1 cellular context compared by ENCODE assay signal in the genomic region with DNA sequence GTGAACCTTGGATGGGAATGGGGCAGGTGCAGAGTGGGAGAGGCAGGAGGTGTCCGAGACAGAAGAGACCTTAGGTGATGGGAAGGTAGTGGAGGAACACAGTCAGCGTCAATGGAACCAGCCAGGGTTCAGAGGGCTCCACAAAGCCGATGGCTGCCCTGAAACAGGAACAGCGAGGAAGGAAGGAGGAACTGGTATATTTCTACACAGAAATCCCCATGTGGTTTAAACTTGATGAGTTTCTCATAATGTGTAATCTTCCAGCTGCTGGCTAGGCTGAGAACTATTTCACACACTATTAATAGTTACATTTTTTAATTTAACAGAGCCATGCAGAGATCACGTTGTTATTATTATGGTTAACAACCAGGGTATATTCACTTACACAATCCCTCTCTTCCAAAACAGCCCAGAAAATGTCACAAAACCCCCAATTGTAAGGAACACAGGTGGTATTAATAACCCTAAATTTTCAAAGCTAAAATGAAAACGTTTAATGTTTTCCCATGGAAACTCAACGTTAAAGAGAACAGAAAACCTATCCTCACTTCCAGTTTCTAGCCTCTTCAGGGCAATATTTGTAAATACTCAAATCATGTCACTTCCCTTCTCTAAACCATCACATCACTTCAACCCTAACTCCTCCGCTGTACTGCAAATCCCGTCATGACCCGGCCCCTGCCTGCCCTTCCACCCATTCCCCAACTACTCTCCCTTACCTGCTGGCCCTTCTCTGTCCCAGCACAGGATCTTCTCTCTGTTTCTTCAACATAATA.
TF ChIP-seq lines count a peak whose summit lies in the region.

No MANE protein-coding gene starts in this region.

TF ChIP-seq in GM12878, 131 proteins besides CTCF, POLR2A, EP300 and RAD21 (continued from another document and continues in another):
- TF ChIP-seq, protein P1, sequence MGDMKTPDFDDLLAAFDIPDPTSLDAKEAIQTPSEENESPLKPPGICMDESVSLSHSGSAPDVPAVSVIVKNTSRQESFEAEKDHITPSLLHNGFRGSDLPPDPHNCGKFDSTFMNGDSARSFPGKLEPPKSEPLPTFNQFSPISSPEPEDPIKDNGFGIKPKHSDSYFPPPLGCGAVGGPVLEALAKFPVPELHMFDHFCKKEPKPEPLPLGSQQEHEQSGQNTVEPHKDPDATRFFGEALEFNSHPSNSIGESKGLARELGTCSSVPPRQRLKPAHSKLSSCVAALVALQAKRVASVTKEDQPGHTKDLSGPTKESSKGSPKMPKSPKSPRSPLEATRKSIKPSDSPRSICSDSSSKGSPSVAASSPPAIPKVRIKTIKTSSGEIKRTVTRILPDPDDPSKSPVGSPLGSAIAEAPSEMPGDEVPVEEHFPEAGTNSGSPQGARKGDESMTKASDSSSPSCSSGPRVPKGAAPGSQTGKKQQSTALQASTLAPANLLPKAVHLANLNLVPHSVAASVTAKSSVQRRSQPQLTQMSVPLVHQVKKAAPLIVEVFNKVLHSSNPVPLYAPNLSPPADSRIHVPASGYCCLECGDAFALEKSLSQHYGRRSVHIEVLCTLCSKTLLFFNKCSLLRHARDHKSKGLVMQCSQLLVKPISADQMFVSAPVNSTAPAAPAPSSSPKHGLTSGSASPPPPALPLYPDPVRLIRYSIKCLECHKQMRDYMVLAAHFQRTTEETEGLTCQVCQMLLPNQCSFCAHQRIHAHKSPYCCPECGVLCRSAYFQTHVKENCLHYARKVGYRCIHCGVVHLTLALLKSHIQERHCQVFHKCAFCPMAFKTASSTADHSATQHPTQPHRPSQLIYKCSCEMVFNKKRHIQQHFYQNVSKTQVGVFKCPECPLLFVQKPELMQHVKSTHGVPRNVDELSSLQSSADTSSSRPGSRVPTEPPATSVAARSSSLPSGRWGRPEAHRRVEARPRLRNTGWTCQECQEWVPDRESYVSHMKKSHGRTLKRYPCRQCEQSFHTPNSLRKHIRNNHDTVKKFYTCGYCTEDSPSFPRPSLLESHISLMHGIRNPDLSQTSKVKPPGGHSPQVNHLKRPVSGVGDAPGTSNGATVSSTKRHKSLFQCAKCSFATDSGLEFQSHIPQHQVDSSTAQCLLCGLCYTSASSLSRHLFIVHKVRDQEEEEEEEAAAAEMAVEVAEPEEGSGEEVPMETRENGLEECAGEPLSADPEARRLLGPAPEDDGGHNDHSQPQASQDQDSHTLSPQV (IDR thresholded peaks at IDR 0.05), result no peak
- no peak for TF ChIP-seq KAT2A (conservative IDR thresholded peaks at IDR 0.05; ENCODE audit: control insufficient read depth, low read depth, low read length)
- TF ChIP-seq, protein P2, sequence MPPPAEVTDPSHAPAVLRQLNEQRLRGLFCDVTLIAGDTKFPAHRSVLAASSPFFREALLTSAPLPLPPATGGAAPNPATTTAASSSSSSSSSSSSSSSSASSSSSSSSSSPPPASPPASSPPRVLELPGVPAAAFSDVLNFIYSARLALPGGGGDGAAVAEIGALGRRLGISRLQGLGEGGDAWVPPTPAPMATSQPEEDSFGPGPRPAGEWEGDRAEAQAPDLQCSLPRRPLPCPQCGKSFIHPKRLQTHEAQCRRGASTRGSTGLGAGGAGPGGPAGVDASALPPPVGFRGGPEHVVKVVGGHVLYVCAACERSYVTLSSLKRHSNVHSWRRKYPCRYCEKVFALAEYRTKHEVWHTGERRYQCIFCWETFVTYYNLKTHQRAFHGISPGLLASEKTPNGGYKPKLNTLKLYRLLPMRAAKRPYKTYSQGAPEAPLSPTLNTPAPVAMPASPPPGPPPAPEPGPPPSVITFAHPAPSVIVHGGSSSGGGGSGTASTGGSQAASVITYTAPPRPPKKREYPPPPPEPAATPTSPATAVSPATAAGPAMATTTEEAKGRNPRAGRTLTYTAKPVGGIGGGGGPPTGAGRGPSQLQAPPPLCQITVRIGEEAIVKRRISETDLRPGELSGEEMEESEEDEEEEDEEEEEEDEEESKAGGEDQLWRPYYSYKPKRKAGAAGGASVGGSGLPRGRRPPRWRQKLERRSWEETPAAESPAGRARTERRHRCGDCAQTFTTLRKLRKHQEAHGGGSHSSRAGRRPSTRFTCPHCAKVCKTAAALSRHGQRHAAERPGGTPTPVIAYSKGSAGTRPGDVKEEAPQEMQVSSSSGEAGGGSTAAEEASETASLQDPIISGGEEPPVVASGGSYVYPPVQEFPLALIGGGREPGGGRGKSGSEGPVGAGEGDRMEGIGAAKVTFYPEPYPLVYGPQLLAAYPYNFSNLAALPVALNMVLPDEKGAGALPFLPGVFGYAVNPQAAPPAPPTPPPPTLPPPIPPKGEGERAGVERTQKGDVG (CRISPR knock-in tag; IDR thresholded peaks at IDR 0.05), result no peak
- TF ChIP-seq RAD51 (IDR thresholded peaks at IDR 0.05), result peak; percentile 48; the same call in 1 of the 2 replicates
- TF ChIP-seq, protein P3, sequence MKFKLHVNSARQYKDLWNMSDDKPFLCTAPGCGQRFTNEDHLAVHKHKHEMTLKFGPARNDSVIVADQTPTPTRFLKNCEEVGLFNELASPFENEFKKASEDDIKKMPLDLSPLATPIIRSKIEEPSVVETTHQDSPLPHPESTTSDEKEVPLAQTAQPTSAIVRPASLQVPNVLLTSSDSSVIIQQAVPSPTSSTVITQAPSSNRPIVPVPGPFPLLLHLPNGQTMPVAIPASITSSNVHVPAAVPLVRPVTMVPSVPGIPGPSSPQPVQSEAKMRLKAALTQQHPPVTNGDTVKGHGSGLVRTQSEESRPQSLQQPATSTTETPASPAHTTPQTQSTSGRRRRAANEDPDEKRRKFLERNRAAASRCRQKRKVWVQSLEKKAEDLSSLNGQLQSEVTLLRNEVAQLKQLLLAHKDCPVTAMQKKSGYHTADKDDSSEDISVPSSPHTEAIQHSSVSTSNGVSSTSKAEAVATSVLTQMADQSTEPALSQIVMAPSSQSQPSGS (IDR thresholded peaks at IDR 0.05; ENCODE audit: low read length), result peak; percentile 86
- peak; percentile 60; the same call in 1 of the 2 replicates for TF ChIP-seq YY1 (IDR thresholded peaks at IDR 0.05; ENCODE audit: low read depth, low read length)
- TF ChIP-seq IKZF2 (IDR thresholded peaks at IDR 0.05), result peak; percentile 91 to 94
- peak; percentile 88 for TF ChIP-seq TCF12 (IDR thresholded peaks at IDR 0.05; ENCODE audit: low read depth, low read length)
- TF ChIP-seq, protein P4, sequence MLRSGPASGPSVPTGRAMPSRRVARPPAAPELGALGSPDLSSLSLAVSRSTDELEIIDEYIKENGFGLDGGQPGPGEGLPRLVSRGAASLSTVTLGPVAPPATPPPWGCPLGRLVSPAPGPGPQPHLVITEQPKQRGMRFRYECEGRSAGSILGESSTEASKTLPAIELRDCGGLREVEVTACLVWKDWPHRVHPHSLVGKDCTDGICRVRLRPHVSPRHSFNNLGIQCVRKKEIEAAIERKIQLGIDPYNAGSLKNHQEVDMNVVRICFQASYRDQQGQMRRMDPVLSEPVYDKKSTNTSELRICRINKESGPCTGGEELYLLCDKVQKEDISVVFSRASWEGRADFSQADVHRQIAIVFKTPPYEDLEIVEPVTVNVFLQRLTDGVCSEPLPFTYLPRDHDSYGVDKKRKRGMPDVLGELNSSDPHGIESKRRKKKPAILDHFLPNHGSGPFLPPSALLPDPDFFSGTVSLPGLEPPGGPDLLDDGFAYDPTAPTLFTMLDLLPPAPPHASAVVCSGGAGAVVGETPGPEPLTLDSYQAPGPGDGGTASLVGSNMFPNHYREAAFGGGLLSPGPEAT (IDR thresholded peaks at IDR 0.05; ENCODE audit: low read depth), result peak; percentile 99
- TF ChIP-seq, protein P5, sequence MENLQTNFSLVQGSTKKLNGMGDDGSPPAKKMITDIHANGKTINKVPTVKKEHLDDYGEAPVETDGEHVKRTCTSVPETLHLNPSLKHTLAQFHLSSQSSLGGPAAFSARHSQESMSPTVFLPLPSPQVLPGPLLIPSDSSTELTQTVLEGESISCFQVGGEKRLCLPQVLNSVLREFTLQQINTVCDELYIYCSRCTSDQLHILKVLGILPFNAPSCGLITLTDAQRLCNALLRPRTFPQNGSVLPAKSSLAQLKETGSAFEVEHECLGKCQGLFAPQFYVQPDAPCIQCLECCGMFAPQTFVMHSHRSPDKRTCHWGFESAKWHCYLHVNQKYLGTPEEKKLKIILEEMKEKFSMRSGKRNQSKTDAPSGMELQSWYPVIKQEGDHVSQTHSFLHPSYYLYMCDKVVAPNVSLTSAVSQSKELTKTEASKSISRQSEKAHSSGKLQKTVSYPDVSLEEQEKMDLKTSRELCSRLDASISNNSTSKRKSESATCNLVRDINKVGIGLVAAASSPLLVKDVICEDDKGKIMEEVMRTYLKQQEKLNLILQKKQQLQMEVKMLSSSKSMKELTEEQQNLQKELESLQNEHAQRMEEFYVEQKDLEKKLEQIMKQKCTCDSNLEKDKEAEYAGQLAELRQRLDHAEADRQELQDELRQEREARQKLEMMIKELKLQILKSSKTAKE (IDR thresholded peaks at IDR 0.05; ENCODE audit: low read depth, poor library complexity, severe bottlenecking), result peak; percentile 70
- no peak for TF ChIP-seq LARP7 (IDR thresholded peaks at IDR 0.05)
- TF ChIP-seq HCFC1 (IDR thresholded peaks at IDR 0.05; ENCODE audit: low read length), result no peak
- TF ChIP-seq, protein P6, sequence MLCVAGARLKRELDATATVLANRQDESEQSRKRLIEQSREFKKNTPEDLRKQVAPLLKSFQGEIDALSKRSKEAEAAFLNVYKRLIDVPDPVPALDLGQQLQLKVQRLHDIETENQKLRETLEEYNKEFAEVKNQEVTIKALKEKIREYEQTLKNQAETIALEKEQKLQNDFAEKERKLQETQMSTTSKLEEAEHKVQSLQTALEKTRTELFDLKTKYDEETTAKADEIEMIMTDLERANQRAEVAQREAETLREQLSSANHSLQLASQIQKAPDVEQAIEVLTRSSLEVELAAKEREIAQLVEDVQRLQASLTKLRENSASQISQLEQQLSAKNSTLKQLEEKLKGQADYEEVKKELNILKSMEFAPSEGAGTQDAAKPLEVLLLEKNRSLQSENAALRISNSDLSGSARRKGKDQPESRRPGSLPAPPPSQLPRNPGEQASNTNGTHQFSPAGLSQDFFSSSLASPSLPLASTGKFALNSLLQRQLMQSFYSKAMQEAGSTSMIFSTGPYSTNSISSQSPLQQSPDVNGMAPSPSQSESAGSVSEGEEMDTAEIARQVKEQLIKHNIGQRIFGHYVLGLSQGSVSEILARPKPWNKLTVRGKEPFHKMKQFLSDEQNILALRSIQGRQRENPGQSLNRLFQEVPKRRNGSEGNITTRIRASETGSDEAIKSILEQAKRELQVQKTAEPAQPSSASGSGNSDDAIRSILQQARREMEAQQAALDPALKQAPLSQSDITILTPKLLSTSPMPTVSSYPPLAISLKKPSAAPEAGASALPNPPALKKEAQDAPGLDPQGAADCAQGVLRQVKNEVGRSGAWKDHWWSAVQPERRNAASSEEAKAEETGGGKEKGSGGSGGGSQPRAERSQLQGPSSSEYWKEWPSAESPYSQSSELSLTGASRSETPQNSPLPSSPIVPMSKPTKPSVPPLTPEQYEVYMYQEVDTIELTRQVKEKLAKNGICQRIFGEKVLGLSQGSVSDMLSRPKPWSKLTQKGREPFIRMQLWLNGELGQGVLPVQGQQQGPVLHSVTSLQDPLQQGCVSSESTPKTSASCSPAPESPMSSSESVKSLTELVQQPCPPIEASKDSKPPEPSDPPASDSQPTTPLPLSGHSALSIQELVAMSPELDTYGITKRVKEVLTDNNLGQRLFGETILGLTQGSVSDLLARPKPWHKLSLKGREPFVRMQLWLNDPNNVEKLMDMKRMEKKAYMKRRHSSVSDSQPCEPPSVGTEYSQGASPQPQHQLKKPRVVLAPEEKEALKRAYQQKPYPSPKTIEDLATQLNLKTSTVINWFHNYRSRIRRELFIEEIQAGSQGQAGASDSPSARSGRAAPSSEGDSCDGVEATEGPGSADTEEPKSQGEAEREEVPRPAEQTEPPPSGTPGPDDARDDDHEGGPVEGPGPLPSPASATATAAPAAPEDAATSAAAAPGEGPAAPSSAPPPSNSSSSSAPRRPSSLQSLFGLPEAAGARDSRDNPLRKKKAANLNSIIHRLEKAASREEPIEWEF (IDR thresholded peaks at IDR 0.05; ENCODE audit: insufficient replicate concordance, low read depth, low read length), result peak; percentile 76
- TF ChIP-seq BMI1 (IDR thresholded peaks at IDR 0.05; ENCODE audit: borderline replicate concordance), result peak; percentile 57
- peak; percentile 96 for TF ChIP-seq MEF2B (IDR thresholded peaks at IDR 0.05; ENCODE audit: partially characterized antibody, poor library complexity, severe bottlenecking)
- TF ChIP-seq, protein P7, sequence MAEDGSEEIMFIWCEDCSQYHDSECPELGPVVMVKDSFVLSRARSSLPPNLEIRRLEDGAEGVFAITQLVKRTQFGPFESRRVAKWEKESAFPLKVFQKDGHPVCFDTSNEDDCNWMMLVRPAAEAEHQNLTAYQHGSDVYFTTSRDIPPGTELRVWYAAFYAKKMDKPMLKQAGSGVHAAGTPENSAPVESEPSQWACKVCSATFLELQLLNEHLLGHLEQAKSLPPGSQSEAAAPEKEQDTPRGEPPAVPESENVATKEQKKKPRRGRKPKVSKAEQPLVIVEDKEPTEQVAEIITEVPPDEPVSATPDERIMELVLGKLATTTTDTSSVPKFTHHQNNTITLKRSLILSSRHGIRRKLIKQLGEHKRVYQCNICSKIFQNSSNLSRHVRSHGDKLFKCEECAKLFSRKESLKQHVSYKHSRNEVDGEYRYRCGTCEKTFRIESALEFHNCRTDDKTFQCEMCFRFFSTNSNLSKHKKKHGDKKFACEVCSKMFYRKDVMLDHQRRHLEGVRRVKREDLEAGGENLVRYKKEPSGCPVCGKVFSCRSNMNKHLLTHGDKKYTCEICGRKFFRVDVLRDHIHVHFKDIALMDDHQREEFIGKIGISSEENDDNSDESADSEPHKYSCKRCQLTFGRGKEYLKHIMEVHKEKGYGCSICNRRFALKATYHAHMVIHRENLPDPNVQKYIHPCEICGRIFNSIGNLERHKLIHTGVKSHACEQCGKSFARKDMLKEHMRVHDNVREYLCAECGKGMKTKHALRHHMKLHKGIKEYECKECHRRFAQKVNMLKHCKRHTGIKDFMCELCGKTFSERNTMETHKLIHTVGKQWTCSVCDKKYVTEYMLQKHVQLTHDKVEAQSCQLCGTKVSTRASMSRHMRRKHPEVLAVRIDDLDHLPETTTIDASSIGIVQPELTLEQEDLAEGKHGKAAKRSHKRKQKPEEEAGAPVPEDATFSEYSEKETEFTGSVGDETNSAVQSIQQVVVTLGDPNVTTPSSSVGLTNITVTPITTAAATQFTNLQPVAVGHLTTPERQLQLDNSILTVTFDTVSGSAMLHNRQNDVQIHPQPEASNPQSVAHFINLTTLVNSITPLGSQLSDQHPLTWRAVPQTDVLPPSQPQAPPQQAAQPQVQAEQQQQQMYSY (CRISPR knock-in tag; IDR thresholded peaks at IDR 0.05), result no peak
- TF ChIP-seq, protein P8, sequence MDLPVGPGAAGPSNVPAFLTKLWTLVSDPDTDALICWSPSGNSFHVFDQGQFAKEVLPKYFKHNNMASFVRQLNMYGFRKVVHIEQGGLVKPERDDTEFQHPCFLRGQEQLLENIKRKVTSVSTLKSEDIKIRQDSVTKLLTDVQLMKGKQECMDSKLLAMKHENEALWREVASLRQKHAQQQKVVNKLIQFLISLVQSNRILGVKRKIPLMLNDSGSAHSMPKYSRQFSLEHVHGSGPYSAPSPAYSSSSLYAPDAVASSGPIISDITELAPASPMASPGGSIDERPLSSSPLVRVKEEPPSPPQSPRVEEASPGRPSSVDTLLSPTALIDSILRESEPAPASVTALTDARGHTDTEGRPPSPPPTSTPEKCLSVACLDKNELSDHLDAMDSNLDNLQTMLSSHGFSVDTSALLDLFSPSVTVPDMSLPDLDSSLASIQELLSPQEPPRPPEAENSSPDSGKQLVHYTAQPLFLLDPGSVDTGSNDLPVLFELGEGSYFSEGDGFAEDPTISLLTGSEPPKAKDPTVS (IDR thresholded peaks at IDR 0.05; ENCODE audit: low read depth, low read length), result no peak
- TF ChIP-seq FOS (IDR thresholded peaks at IDR 0.05; ENCODE audit: borderline replicate concordance, extremely low read depth, insufficient read length), result no peak
- TF ChIP-seq, protein P9, sequence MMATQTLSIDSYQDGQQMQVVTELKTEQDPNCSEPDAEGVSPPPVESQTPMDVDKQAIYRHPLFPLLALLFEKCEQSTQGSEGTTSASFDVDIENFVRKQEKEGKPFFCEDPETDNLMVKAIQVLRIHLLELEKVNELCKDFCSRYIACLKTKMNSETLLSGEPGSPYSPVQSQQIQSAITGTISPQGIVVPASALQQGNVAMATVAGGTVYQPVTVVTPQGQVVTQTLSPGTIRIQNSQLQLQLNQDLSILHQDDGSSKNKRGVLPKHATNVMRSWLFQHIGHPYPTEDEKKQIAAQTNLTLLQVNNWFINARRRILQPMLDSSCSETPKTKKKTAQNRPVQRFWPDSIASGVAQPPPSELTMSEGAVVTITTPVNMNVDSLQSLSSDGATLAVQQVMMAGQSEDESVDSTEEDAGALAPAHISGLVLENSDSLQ (IDR thresholded peaks at IDR 0.05), result no peak; the same call in 1 of the 2 replicates
